In genomic region chr1:22889213-22889827, GRCh38 we compare ENCODE assay signal across 8 cellular contexts.
A peak's percentile ranks its signal among the peaks of the same experiment; 100 is the strongest.
DNase-seq lines count a peak whose midpoint lies in the region; ATAC-seq and TF ChIP-seq lines count a peak whose summit lies in the region.

No MANE protein-coding gene starts in this region.

- H3K4me3 ChIP-seq in WI38 (ENCODE audit: low read depth, low read length): no peak overlapping the region
- no peak overlapping the region for H3K4me3 ChIP-seq in thoracic aorta

- peak; percentile 61 for ATAC-seq in left ventricle myocardium superior
- ATAC-seq in thoracic aorta (ENCODE audit: insufficient number of reproducible peaks, low FRiP score, low read depth): no peak
- ATAC-seq in GM18873 (IDR thresholded peaks at IDR 0.05; ENCODE audit: low FRiP score, unreplicated experiment): no peak

- H3K4me1 ChIP-seq in thoracic aorta (ENCODE audit: control insufficient read depth in 1 of 2, low read depth in 2 of 2): peaks cover 0 to 9% of the 10 kb centered on the region in 2 donors

- TF ChIP-seq RAD21 in Ishikawa (IDR thresholded peaks at IDR 0.05; ENCODE audit: low read depth): peak; percentile 89

- no peaks in the 10 kb centered on the region for H3K9me3 Mint-ChIP-seq in T-helper 2 cell treated with Interferon-gamma antibody and Interleukin-4, amounts not matched to agents 5 μg/mL and 100 μg/mL, for 36 hours

- H3K27me3 Mint-ChIP-seq in T-helper 2 cell treated with Interferon-gamma antibody and Interleukin-4, amounts not matched to agents 5 μg/mL and 100 μg/mL, for 36 hours (ENCODE audit: low read depth): peaks cover 12% of the 10 kb centered on the region

- intact Hi-C loops in left ventricle myocardium superior (cut with micrococcal nuclease): no loop called here

- no peak overlapping the region for H3K27ac ChIP-seq in thoracic aorta

- H3K9me3 ChIP-seq in thoracic aorta: no peaks in the 10 kb centered on the region

- no peaks in the 10 kb centered on the region for H3K27me3 ChIP-seq in thoracic aorta (replicated peaks; ENCODE audit: insufficient read depth)

- no peak overlapping the region for H3K27ac Mint-ChIP-seq in T-helper 2 cell treated with Interferon-gamma antibody and Interleukin-4, amounts not matched to agents 5 μg/mL and 100 μg/mL, for 36 hours

- no peak overlapping the region for H3K4me3 Mint-ChIP-seq in T-helper 2 cell treated with Interferon-gamma antibody and Interleukin-4, amounts not matched to agents 5 μg/mL and 100 μg/mL, for 36 hours

- no peaks in the 10 kb centered on the region for H3K36me3 ChIP-seq in thoracic aorta

- TF ChIP-seq CTCF in WI38 (IDR thresholded peaks at IDR 0.05; ENCODE audit: low read depth, low read length) (peak; percentile 71), thoracic aorta (IDR thresholded peaks at IDR 0.05) (peak; percentile 83)

- no peaks in the 10 kb centered on the region for H3K36me3 Mint-ChIP-seq in T-helper 2 cell treated with Interferon-gamma antibody and Interleukin-4, amounts not matched to agents 5 μg/mL and 100 μg/mL, for 36 hours (ENCODE audit: low read depth)

- TF ChIP-seq EP300 in Ishikawa (IDR thresholded peaks at IDR 0.05; ENCODE audit: borderline replicate concordance): no peak

- peaks cover 9% of the 10 kb centered on the region for H3K4me1 Mint-ChIP-seq in T-helper 2 cell treated with Interferon-gamma antibody and Interleukin-4, amounts not matched to agents 5 μg/mL and 100 μg/mL, for 36 hours (ENCODE audit: low read depth)

- peak; percentile 63 for DNase-seq in ELR (ENCODE audit: low read depth)
- DNase-seq in left ventricle myocardium superior: peak; percentile 4
- DNase-seq in thoracic aorta (ENCODE audit: low spot score): no peak
- no peak for DNase-seq in T-helper 2 cell treated with Interferon-gamma antibody and Interleukin-4, amounts not matched to agents 5 μg/mL and 100 μg/mL, for 36 hours (ENCODE audit: low spot score)
- no peak for DNase-seq in UCSD-AML1 (lab: John Stamatoyannopoulos, UW; ENCODE audit: unreplicated experiment)

TF ChIP-seq in Ishikawa, 13 proteins besides CTCF, POLR2A, EP300 and RAD21:
- TF ChIP-seq EGR1 (IDR thresholded peaks at IDR 0.05) (no peak), TEAD4 (IDR thresholded peaks at IDR 0.05) (no peak), CEBPB (IDR thresholded peaks at IDR 0.05) (no peak), YY1 (IDR thresholded peaks at IDR 0.05; ENCODE audit: low read depth) (no peak), TCF12 (IDR thresholded peaks at IDR 0.05; ENCODE audit: low read depth) (no peak), FOXM1 (IDR thresholded peaks at IDR 0.05; ENCODE audit: borderline replicate concordance, low read depth) (no peak), CREB1 (IDR thresholded peaks at IDR 0.05; ENCODE audit: low read depth) (no peak), NFIC (IDR thresholded peaks at IDR 0.05) (no peak), ZBTB7A (IDR thresholded peaks at IDR 0.05; ENCODE audit: low read depth) (no peak), USF1 (IDR thresholded peaks at IDR 0.05) (no peak)
- TF ChIP-seq, protein P1, sequence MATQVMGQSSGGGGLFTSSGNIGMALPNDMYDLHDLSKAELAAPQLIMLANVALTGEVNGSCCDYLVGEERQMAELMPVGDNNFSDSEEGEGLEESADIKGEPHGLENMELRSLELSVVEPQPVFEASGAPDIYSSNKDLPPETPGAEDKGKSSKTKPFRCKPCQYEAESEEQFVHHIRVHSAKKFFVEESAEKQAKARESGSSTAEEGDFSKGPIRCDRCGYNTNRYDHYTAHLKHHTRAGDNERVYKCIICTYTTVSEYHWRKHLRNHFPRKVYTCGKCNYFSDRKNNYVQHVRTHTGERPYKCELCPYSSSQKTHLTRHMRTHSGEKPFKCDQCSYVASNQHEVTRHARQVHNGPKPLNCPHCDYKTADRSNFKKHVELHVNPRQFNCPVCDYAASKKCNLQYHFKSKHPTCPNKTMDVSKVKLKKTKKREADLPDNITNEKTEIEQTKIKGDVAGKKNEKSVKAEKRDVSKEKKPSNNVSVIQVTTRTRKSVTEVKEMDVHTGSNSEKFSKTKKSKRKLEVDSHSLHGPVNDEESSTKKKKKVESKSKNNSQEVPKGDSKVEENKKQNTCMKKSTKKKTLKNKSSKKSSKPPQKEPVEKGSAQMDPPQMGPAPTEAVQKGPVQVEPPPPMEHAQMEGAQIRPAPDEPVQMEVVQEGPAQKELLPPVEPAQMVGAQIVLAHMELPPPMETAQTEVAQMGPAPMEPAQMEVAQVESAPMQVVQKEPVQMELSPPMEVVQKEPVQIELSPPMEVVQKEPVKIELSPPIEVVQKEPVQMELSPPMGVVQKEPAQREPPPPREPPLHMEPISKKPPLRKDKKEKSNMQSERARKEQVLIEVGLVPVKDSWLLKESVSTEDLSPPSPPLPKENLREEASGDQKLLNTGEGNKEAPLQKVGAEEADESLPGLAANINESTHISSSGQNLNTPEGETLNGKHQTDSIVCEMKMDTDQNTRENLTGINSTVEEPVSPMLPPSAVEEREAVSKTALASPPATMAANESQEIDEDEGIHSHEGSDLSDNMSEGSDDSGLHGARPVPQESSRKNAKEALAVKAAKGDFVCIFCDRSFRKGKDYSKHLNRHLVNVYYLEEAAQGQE (IDR thresholded peaks at IDR 0.05; ENCODE audit: low read depth): no peak
- TF ChIP-seq, protein P2, sequence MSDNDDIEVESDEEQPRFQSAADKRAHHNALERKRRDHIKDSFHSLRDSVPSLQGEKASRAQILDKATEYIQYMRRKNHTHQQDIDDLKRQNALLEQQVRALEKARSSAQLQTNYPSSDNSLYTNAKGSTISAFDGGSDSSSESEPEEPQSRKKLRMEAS (IDR thresholded peaks at IDR 0.05): no peak

Comparison
In these comparisons a context has a peak if more than half of its experiments do, and no peak if none do; other contexts are left out.
1. DNase-seq: peak in ELR (single experiment) and left ventricle myocardium superior (single experiment); none in thoracic aorta (single experiment), T-helper 2 cell treated with Interferon-gamma antibody and Interleukin-4, amounts not matched to agents 5 μg/mL and 100 μg/mL, for 36 hours (single experiment) and UCSD-AML1 (single experiment).